1 cellular context compared by ENCODE assay signal in genomic region chr11:125489166-125489565, GRCh38.
TF ChIP-seq lines count a peak whose summit lies in the region.

No MANE protein-coding gene starts in this region.

TF ChIP-seq in GM12878, 131 proteins besides CTCF, POLR2A, EP300 and RAD21:
- TF ChIP-seq MEF2B (IDR thresholded peaks at IDR 0.05; ENCODE audit: partially characterized antibody, poor library complexity, severe bottlenecking) (no peak), WRNIP1 (IDR thresholded peaks at IDR 0.05; ENCODE audit: borderline replicate concordance, low read depth, low read length) (no peak)
